Comparison of ENCODE assay signal across 36 cellular contexts in genomic region chr1:20900056-20900455, GRCh38.
"Had no signal": no experiment of that assay in that cellular context is flagged by ENCODE, and none has a peak within 500 bp of the region (broad histone marks: within the 10 kb centered on the region; RNA-seq: fewer than 3 reads in every experiment).

No MANE protein-coding gene starts in this region.

- H3K27ac ChIP-seq: adrenal gland, body of pancreas, colonic mucosa, epithelial cell of prostate, esophagus squamous epithelium, WERI-Rb-1 had no signal

- H3K9me3 Mint-ChIP-seq: activated B cell treated with CpG ODN at 0.5 μM for 24 hours; activated CD4-positive, alpha-beta memory T cell treated with anti-CD3 and anti-CD28 coated beads for 36 hours; activated CD4-positive, alpha-beta T cell treated with anti-CD3 and anti-CD28 coated beads, Interleukin-2, amount 10 ng/mL, durations not matched to agents 24 days and 14 days; activated naive CD4-positive, alpha-beta T cell treated with anti-CD3 and anti-CD28 coated beads for 36 hours; activated naive CD4-positive, alpha-beta T cell treated with anti-CD3 and anti-CD28 coated beads, Interleukin-2, amount 50 U/mL, for 24 hours; activated naive CD8-positive, alpha-beta T cell treated with anti-CD3 and anti-CD28 coated beads for 36 hours; activated naive CD8-positive, alpha-beta T cell treated with anti-CD3 and anti-CD28 coated beads, Interleukin-2, amount 50 U/mL, for 24 hours; activated T-helper 1 cell treated with anti-CD3 and anti-CD28 coated beads, Interleukin-12 subunit alpha, Interleukin-12 subunit beta, Interleukin-2, Interleukin-4 antibody, amounts not matched to agents 30 ng/mL and 10 ng/mL and 1 ng/mL, durations not matched to agents 14 hours and 24 hours and 36 hours; activated T-helper 2 cell treated with anti-CD3 and anti-CD28 coated beads, Interferon-gamma antibody, Interleukin-2, Interleukin-4, amounts not matched to agents 10 μg/mL and 5 μg/mL and 100 μg/mL, durations not matched to agents 14 hours and 24 hours and 36 hours; T-helper 2 cell treated with Interferon-gamma antibody and Interleukin-4, amounts not matched to agents 5 μg/mL and 100 μg/mL, for 36 hours had no signal

- H3K4me1 ChIP-seq: colonic mucosa had no signal

- H3K4me1 Mint-ChIP-seq: activated B cell treated with CpG ODN at 0.5 μM for 24 hours; activated CD4-positive, alpha-beta T cell treated with anti-CD3 and anti-CD28 coated beads for 36 hours; activated CD4-positive, alpha-beta T cell treated with anti-CD3 and anti-CD28 coated beads, Interleukin-2, amount 10 ng/mL, durations not matched to agents 24 days and 14 days; activated CD8-positive, alpha-beta memory T cell treated with anti-CD3 and anti-CD28 coated beads, Interleukin-2, amount 10 ng/mL, durations not matched to agents 7 days and 5 days; activated naive CD4-positive, alpha-beta T cell treated with anti-CD3 and anti-CD28 coated beads, Interleukin-2, amount 50 U/mL, for 24 hours; activated naive CD8-positive, alpha-beta T cell treated with anti-CD3 and anti-CD28 coated beads for 36 hours; activated naive CD8-positive, alpha-beta T cell treated with anti-CD3 and anti-CD28 coated beads, Interleukin-2, amount 50 U/mL, for 24 hours; T-helper 17 cell had no signal

- H3K4me3 Mint-ChIP-seq: activated B cell treated with CpG ODN at 0.5 μM for 24 hours; activated CD4-positive, alpha-beta memory T cell treated with anti-CD3 and anti-CD28 coated beads for 36 hours; activated CD4-positive, alpha-beta T cell treated with anti-CD3 and anti-CD28 coated beads for 36 hours; activated CD4-positive, alpha-beta T cell treated with anti-CD3 and anti-CD28 coated beads, Interleukin-2, amount 10 ng/mL, durations not matched to agents 24 days and 14 days; activated CD8-positive, alpha-beta memory T cell treated with anti-CD3 and anti-CD28 coated beads, Interleukin-2, amount 10 ng/mL, durations not matched to agents 7 days and 5 days; activated CD8-positive, alpha-beta T cell treated with anti-CD3 and anti-CD28 coated beads, Interleukin-2, amount 10 ng/mL, durations not matched to agents 7 days and 5 days; activated naive CD4-positive, alpha-beta T cell treated with anti-CD3 and anti-CD28 coated beads for 36 hours; activated naive CD4-positive, alpha-beta T cell treated with anti-CD3 and anti-CD28 coated beads, Interleukin-2, amount 50 U/mL, for 24 hours; activated naive CD8-positive, alpha-beta T cell treated with anti-CD3 and anti-CD28 coated beads for 36 hours; activated naive CD8-positive, alpha-beta T cell treated with anti-CD3 and anti-CD28 coated beads, Interleukin-2, amount 50 U/mL, for 24 hours; activated T-helper 1 cell treated with anti-CD3 and anti-CD28 coated beads, Interleukin-12 subunit alpha, Interleukin-12 subunit beta, Interleukin-2, Interleukin-4 antibody, amounts not matched to agents 30 ng/mL and 10 ng/mL and 1 ng/mL, durations not matched to agents 14 hours and 24 hours and 36 hours; T-helper 17 cell; T-helper 2 cell treated with Interferon-gamma antibody and Interleukin-4, amounts not matched to agents 5 μg/mL and 100 μg/mL, for 36 hours had no signal

- ATAC-seq: activated CD4-positive, alpha-beta T cell treated with anti-CD3 and anti-CD28 coated beads for 36 hours; activated CD4-positive, CD25-positive, alpha-beta regulatory T cell treated with anti-CD3 and anti-CD28 coated beads, Interleukin-2, amount 50 U/mL, for 24 hours; activated CD8-positive, alpha-beta memory T cell treated with anti-CD3 and anti-CD28 coated beads, Interleukin-2, amount 10 ng/mL, durations not matched to agents 7 days and 5 days; activated CD8-positive, alpha-beta T cell treated with anti-CD3 and anti-CD28 coated beads, Interleukin-2, amount 10 ng/mL, durations not matched to agents 7 days and 5 days; activated naive CD8-positive, alpha-beta T cell treated with anti-CD3 and anti-CD28 coated beads, Interleukin-2, amount 50 U/mL, for 24 hours; body of pancreas; T-helper 17 cell had no signal

- H3K27me3 Mint-ChIP-seq: activated B cell treated with CpG ODN at 0.5 μM for 24 hours; activated CD4-positive, alpha-beta memory T cell treated with anti-CD3 and anti-CD28 coated beads for 36 hours; activated CD4-positive, alpha-beta T cell treated with anti-CD3 and anti-CD28 coated beads for 36 hours; activated CD4-positive, alpha-beta T cell treated with anti-CD3 and anti-CD28 coated beads, Interleukin-2, amount 10 ng/mL, durations not matched to agents 24 days and 14 days; activated CD8-positive, alpha-beta memory T cell treated with anti-CD3 and anti-CD28 coated beads, Interleukin-2, amount 10 ng/mL, durations not matched to agents 7 days and 5 days; activated naive CD4-positive, alpha-beta T cell treated with anti-CD3 and anti-CD28 coated beads, Interleukin-2, amount 50 U/mL, for 24 hours; activated naive CD8-positive, alpha-beta T cell treated with anti-CD3 and anti-CD28 coated beads for 36 hours; activated naive CD8-positive, alpha-beta T cell treated with anti-CD3 and anti-CD28 coated beads, Interleukin-2, amount 50 U/mL, for 24 hours; T-helper 17 cell had no signal

- DNase-seq: activated B cell treated with CpG ODN at 0.5 μM for 24 hours; activated CD4-positive, alpha-beta memory T cell treated with anti-CD3 and anti-CD28 coated beads for 36 hours; activated CD4-positive, alpha-beta T cell treated with anti-CD3 and anti-CD28 coated beads for 36 hours; activated CD4-positive, alpha-beta T cell treated with anti-CD3 and anti-CD28 coated beads, Interleukin-2, amount 10 ng/mL, durations not matched to agents 24 days and 14 days; activated CD8-positive, alpha-beta memory T cell treated with anti-CD3 and anti-CD28 coated beads, Interleukin-2, amount 10 ng/mL, durations not matched to agents 7 days and 5 days; activated CD8-positive, alpha-beta memory T cell treated with anti-CD3 and anti-CD28 coated beads, Interleukin-2, amount 50 U/mL, for 4 hours; activated CD8-positive, alpha-beta T cell treated with anti-CD3 and anti-CD28 coated beads, Interleukin-2, amount 10 ng/mL, durations not matched to agents 7 days and 5 days; activated effector memory CD4-positive, alpha-beta T cell treated with anti-CD3 and anti-CD28 coated beads, Interleukin-2, amount 50 U/mL, for 16 hours; activated naive CD4-positive, alpha-beta T cell treated with anti-CD3 and anti-CD28 coated beads for 36 hours; activated naive CD8-positive, alpha-beta T cell treated with anti-CD3 and anti-CD28 coated beads for 36 hours; activated naive CD8-positive, alpha-beta T cell treated with anti-CD3 and anti-CD28 coated beads, Interleukin-2, amount 50 U/mL, for 24 hours; activated T-cell treated with anti-CD3 and anti-CD28 coated beads, Interleukin-2, amount 50 U/mL, for 1 hour; activated T-cell treated with anti-CD3 and anti-CD28 coated beads, Interleukin-2, amount 50 U/mL, for 48 hours; adrenal gland; amygdala; aorta; body of pancreas; caudate nucleus; cerebellar nuclear complex; colonic mucosa; effector CD8-positive, alpha-beta T cell; esophagus squamous epithelium; foreskin melanocyte; head of caudate nucleus; T-helper 1 cell; T-helper 17 cell; T1000; WERI-Rb-1 had no signal

- H3K27ac Mint-ChIP-seq: activated B cell treated with CpG ODN at 0.5 μM for 24 hours; activated CD4-positive, alpha-beta memory T cell treated with anti-CD3 and anti-CD28 coated beads for 36 hours; activated CD4-positive, alpha-beta T cell treated with anti-CD3 and anti-CD28 coated beads for 36 hours; activated CD4-positive, alpha-beta T cell treated with anti-CD3 and anti-CD28 coated beads, Interleukin-2, amount 10 ng/mL, durations not matched to agents 24 days and 14 days; activated CD8-positive, alpha-beta memory T cell treated with anti-CD3 and anti-CD28 coated beads, Interleukin-2, amount 10 ng/mL, durations not matched to agents 7 days and 5 days; activated CD8-positive, alpha-beta T cell treated with anti-CD3 and anti-CD28 coated beads, Interleukin-2, amount 10 ng/mL, durations not matched to agents 7 days and 5 days; activated naive CD4-positive, alpha-beta T cell treated with anti-CD3 and anti-CD28 coated beads for 36 hours; activated naive CD4-positive, alpha-beta T cell treated with anti-CD3 and anti-CD28 coated beads, Interleukin-2, amount 50 U/mL, for 24 hours; activated naive CD8-positive, alpha-beta T cell treated with anti-CD3 and anti-CD28 coated beads for 36 hours; activated naive CD8-positive, alpha-beta T cell treated with anti-CD3 and anti-CD28 coated beads, Interleukin-2, amount 50 U/mL, for 24 hours; activated T-helper 1 cell treated with anti-CD3 and anti-CD28 coated beads, Interleukin-12 subunit alpha, Interleukin-12 subunit beta, Interleukin-2, Interleukin-4 antibody, amounts not matched to agents 30 ng/mL and 10 ng/mL and 1 ng/mL, durations not matched to agents 14 hours and 24 hours and 36 hours; activated T-helper 2 cell treated with anti-CD3 and anti-CD28 coated beads, Interferon-gamma antibody, Interleukin-2, Interleukin-4, amounts not matched to agents 10 μg/mL and 5 μg/mL and 100 μg/mL, durations not matched to agents 14 hours and 24 hours and 36 hours; T-helper 17 cell; T-helper 2 cell treated with Interferon-gamma antibody and Interleukin-4, amounts not matched to agents 5 μg/mL and 100 μg/mL, for 36 hours had no signal

- H3K4me3 ChIP-seq: adrenal gland, body of pancreas, colonic mucosa, esophagus squamous epithelium had no signal

- FAIRE-seq: endometrium, endothelial cell of umbilical vein had no signal

- H3K9me3 ChIP-seq: adrenal gland, body of pancreas, colonic mucosa, esophagus squamous epithelium had no signal

- H3K27me3 ChIP-seq: adrenal gland, body of pancreas, colonic mucosa, esophagus squamous epithelium had no signal

- H3K36me3 ChIP-seq: colonic mucosa had no signal
